Comparison of ENCODE assay signal across 1 cellular context in genomic region chr21:38824124-38824822, GRCh38.
TF ChIP-seq lines count a peak whose summit lies in the region.

No MANE protein-coding gene starts in this region.

TF ChIP-seq in HepG2, 621 proteins besides CTCF, POLR2A, EP300 and RAD21 (continued from another document and continues in another):
- TF ChIP-seq ZBTB49 (CRISPR knock-in tag; IDR thresholded peaks at IDR 0.05; ENCODE audit: borderline replicate concordance) (no peak), ZNF446 (CRISPR knock-in tag; IDR thresholded peaks at IDR 0.05) (no peak), ZNF207 (IDR thresholded peaks at IDR 0.05; ENCODE audit: borderline replicate concordance) (no peak), SMAD9 (CRISPR knock-in tag; IDR thresholded peaks at IDR 0.05) (no peak), ARNT2 (CRISPR knock-in tag; IDR thresholded peaks at IDR 0.05; ENCODE audit: low read depth) (no peak), THAP7 (CRISPR knock-in tag; IDR thresholded peaks at IDR 0.05) (no peak), ZNF329 (CRISPR knock-in tag; IDR thresholded peaks at IDR 0.05; ENCODE audit: low read depth) (no peak), ZNF546 (CRISPR knock-in tag; conservative IDR thresholded peaks at IDR 0.05) (no peak), ZNF619 (CRISPR knock-in tag; IDR thresholded peaks at IDR 0.05) (no peak), JDP2 (CRISPR knock-in tag; IDR thresholded peaks at IDR 0.05; ENCODE audit: borderline replicate concordance) (no peak), HNF1B (CRISPR knock-in tag; IDR thresholded peaks at IDR 0.05) (no peak; the same call in 1 of the 2 replicates), ZFP36L2 (CRISPR knock-in tag; IDR thresholded peaks at IDR 0.05) (no peak), POLR2G (IDR thresholded peaks at IDR 0.05; ENCODE audit: low read depth, low read length) (peak; percentile 82), TAF15 (IDR thresholded peaks at IDR 0.05; ENCODE audit: low read depth, low read length, poor library complexity, severe bottlenecking) (no peak), HNRNPL (IDR thresholded peaks at IDR 0.05; ENCODE audit: low read depth, low read length) (no peak), MTERF4 (CRISPR knock-in tag; IDR thresholded peaks at IDR 0.05) (no peak), NFE2L1 (CRISPR knock-in tag; IDR thresholded peaks at IDR 0.05; ENCODE audit: borderline replicate concordance) (no peak), ZNF740 (CRISPR knock-in tag; IDR thresholded peaks at IDR 0.05) (no peak), DDIT3 (CRISPR knock-in tag; IDR thresholded peaks at IDR 0.05) (no peak), ARID5B (CRISPR knock-in tag; IDR thresholded peaks at IDR 0.05) (peak; percentile 95), MTA1 (CRISPR knock-in tag; IDR thresholded peaks at IDR 0.05; ENCODE audit: borderline replicate concordance) (no peak), FOXC1 (CRISPR knock-in tag; IDR thresholded peaks at IDR 0.05; ENCODE audit: borderline replicate concordance) (peak; percentile 72; the same call in 1 of the 2 replicates), NCOA1 (CRISPR knock-in tag; IDR thresholded peaks at IDR 0.05) (peak; percentile 36; the same call in 1 of the 2 replicates), TFE3 (CRISPR knock-in tag; IDR thresholded peaks at IDR 0.05) (peak; percentile 83), ZNF713 (CRISPR knock-in tag; IDR thresholded peaks at IDR 0.05) (no peak), NFAT5 (CRISPR knock-in tag; IDR thresholded peaks at IDR 0.05) (no peak), ZNF816 (CRISPR knock-in tag; IDR thresholded peaks at IDR 0.05; ENCODE audit: borderline replicate concordance) (no peak; the same call in 1 of the 2 replicates), PRDM10 (CRISPR knock-in tag; IDR thresholded peaks at IDR 0.05; ENCODE audit: low read depth) (0 out of 2 replicates have a peak, but pooled peaks have one; percentile 38), KLF16 (CRISPR knock-in tag; IDR thresholded peaks at IDR 0.05) (peak in 1 of 2 experiments; percentile 46; a peak in 1 of 4 replicates), SALL2 (CRISPR knock-in tag; IDR thresholded peaks at IDR 0.05) (no peak; the same call in 1 of the 2 replicates), SRSF1 (optimal IDR thresholded peaks at IDR 0.05; ENCODE audit: low read depth, low read length) (no peak), SMARCE1 (IDR thresholded peaks at IDR 0.05; ENCODE audit: borderline replicate concordance) (no peak), ZNF724P (CRISPR knock-in tag; IDR thresholded peaks at IDR 0.05; ENCODE audit: borderline replicate concordance) (no peak), ARID2 (CRISPR knock-in tag; IDR thresholded peaks at IDR 0.05; ENCODE audit: borderline replicate concordance) (no peak)
